ENCODE assay signal across 8 cellular contexts in the genomic region with DNA sequence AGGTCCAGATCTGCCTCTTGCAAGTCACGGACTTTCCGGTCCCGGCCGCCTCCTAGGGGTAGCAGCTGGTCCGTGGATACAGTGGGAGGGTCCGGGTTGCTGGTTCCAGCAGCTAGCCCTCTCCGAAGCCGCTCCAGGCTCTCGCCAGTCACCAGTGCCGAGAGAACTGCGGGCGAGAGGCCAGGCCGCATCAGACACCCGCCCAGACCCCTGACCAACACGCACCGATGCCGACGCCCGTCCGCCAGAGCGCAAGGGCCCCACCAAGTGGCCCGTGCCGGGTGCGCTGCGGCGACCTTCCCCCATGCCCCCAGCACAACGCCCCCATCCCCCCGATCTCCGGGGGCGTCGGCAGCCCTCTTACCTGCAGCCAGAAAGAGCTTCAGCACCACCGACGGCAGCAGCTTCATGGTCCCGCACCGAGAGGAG. TPM values are rescaled to one million over a fixed set of nuclear protein-coding genes. Genes with fewer than 3 reads are reported as not detected.
DNase-seq lines count a peak whose midpoint lies in the region; ATAC-seq and TF ChIP-seq lines count a peak whose summit lies in the region.

No MANE protein-coding gene starts in this region.

- peaks cover 54% of the 10 kb centered on the region for H3K4me1 Mint-ChIP-seq in CD4-positive, alpha-beta T cell (ENCODE audit: low read depth)
- H3K4me1 Mint-ChIP-seq in activated T-helper 1 cell treated with anti-CD3 and anti-CD28 coated beads, Interleukin-12 subunit alpha, Interleukin-12 subunit beta, Interleukin-2, Interleukin-4 antibody, amounts not matched to agents 30 ng/mL and 10 ng/mL and 1 ng/mL, durations not matched to agents 14 hours and 24 hours and 36 hours (ENCODE audit: low read depth): peaks cover 77% of the 10 kb centered on the region
- peaks cover 16% of the 10 kb centered on the region for H3K4me1 Mint-ChIP-seq in glutamatergic neuron (ENCODE audit: low read depth, unreplicated experiment)

- H3K9me3 Mint-ChIP-seq in CD4-positive, alpha-beta T cell: no peaks in the 10 kb centered on the region
- H3K9me3 Mint-ChIP-seq in activated T-helper 1 cell treated with anti-CD3 and anti-CD28 coated beads, Interleukin-12 subunit alpha, Interleukin-12 subunit beta, Interleukin-2, Interleukin-4 antibody, amounts not matched to agents 30 ng/mL and 10 ng/mL and 1 ng/mL, durations not matched to agents 14 hours and 24 hours and 36 hours: no peaks in the 10 kb centered on the region
- peaks cover 2% of the 10 kb centered on the region for H3K9me3 Mint-ChIP-seq in glutamatergic neuron (ENCODE audit: unreplicated experiment)

- no peak for ATAC-seq in CD4-positive, alpha-beta T cell (ENCODE audit: poor library complexity)
- ATAC-seq in GM19395 (IDR thresholded peaks at IDR 0.05; ENCODE audit: unreplicated experiment): peak; percentile 4

- H3K4me1 ChIP-seq in neuron (ENCODE audit: insufficient read depth, low read length): peaks cover 6% of the 10 kb centered on the region

- no peak overlapping the region for H3K27ac ChIP-seq in CD4-positive, alpha-beta T cell (ENCODE audit: low read depth, low read length)

- H3K4me3 Mint-ChIP-seq in CD4-positive, alpha-beta T cell: peak overlapping the region; percentile 83
- H3K4me3 Mint-ChIP-seq in activated T-helper 1 cell treated with anti-CD3 and anti-CD28 coated beads, Interleukin-12 subunit alpha, Interleukin-12 subunit beta, Interleukin-2, Interleukin-4 antibody, amounts not matched to agents 30 ng/mL and 10 ng/mL and 1 ng/mL, durations not matched to agents 14 hours and 24 hours and 36 hours: peak overlapping the region; percentile 87
- H3K4me3 Mint-ChIP-seq in glutamatergic neuron (ENCODE audit: unreplicated experiment): peak overlapping the region; percentile 84

- peak overlapping the region; percentile 63 for H3K4me3 ChIP-seq in neuron (ENCODE audit: low read length)

- peak overlapping the region; percentile 77 for H2AFZ ChIP-seq in neuron (ENCODE audit: low read depth, low read length)

- H3K36me3 ChIP-seq in neuron (ENCODE audit: insufficient read depth, low read length): no peaks in the 10 kb centered on the region

- no peaks in the 10 kb centered on the region for H3K36me3 Mint-ChIP-seq in CD4-positive, alpha-beta T cell (ENCODE audit: low read depth)
- H3K36me3 Mint-ChIP-seq in activated T-helper 1 cell treated with anti-CD3 and anti-CD28 coated beads, Interleukin-12 subunit alpha, Interleukin-12 subunit beta, Interleukin-2, Interleukin-4 antibody, amounts not matched to agents 30 ng/mL and 10 ng/mL and 1 ng/mL, durations not matched to agents 14 hours and 24 hours and 36 hours (ENCODE audit: low read depth): peaks cover 27% of the 10 kb centered on the region
- no peaks in the 10 kb centered on the region for H3K36me3 Mint-ChIP-seq in glutamatergic neuron (ENCODE audit: unreplicated experiment)

- H3K9me3 ChIP-seq in CD4-positive, alpha-beta T cell (ENCODE audit: control insufficient read depth, low read length): no peaks in the 10 kb centered on the region
- H3K9me3 ChIP-seq in neuron (ENCODE audit: low read length): no peaks in the 10 kb centered on the region

- intact Hi-C loops in CD4-positive, alpha-beta T cell (cut with DNase I, micrococcal nuclease): loop anchor here (5.0 kb wide), 2 partner anchors 44 to 174 kb away; partner anchors contain the start of gene PFDN1 (in 2 of the 2)
- intact Hi-C loops in activated T-helper 1 cell treated with anti-CD3 and anti-CD28 coated beads, Interleukin-12 subunit alpha, Interleukin-12 subunit beta, Interleukin-2, Interleukin-4 antibody, amounts not matched to agents 30 ng/mL and 10 ng/mL and 1 ng/mL, durations not matched to agents 14 hours and 24 hours and 36 hours (cut with micrococcal nuclease): loop anchor here (1.0 to 5.0 kb wide), 4 partner anchors 11 to 239 kb away; partner anchors contain the start of gene CYSTM1

- DNase-seq in CD4-positive, alpha-beta T cell: no peak
- DNase-seq in HuH-7 (ENCODE audit: low spot score) (peak; percentile 78), glutamatergic neuron (peak; percentile 55), T-helper 9 cell (no peak)
- DNase-seq in activated T-helper 1 cell treated with anti-CD3 and anti-CD28 coated beads, Interleukin-12 subunit alpha, Interleukin-12 subunit beta, Interleukin-2, Interleukin-4 antibody, amounts not matched to agents 30 ng/mL and 10 ng/mL and 1 ng/mL, durations not matched to agents 14 hours and 24 hours and 36 hours (ENCODE audit: low spot score): no peak
- DNase-seq in central memory CD4-positive, alpha-beta T cell: no peak

- H3K27me3 Mint-ChIP-seq in CD4-positive, alpha-beta T cell: peaks cover 4% of the 10 kb centered on the region
- H3K27me3 Mint-ChIP-seq in activated T-helper 1 cell treated with anti-CD3 and anti-CD28 coated beads, Interleukin-12 subunit alpha, Interleukin-12 subunit beta, Interleukin-2, Interleukin-4 antibody, amounts not matched to agents 30 ng/mL and 10 ng/mL and 1 ng/mL, durations not matched to agents 14 hours and 24 hours and 36 hours (ENCODE audit: insufficient read depth): no peaks in the 10 kb centered on the region
- peaks cover 11% of the 10 kb centered on the region for H3K27me3 Mint-ChIP-seq in glutamatergic neuron (ENCODE audit: unreplicated experiment)

- CTCF ChIA-PET in CD4-positive, alpha-beta T cell (lab: Charles Lee): interaction anchor here (0.9 to 12.3 kb wide), 10 partner anchors 14 to 374 kb away, joined by 3 to 118 read pairs (median 4); partner anchors contain the start of genes PFDN1 and SLC4A9

- no peak for TF ChIP-seq CTCF in CD4-positive, alpha-beta T cell (IDR thresholded peaks at IDR 0.05)
- no peak for TF ChIP-seq CTCF in glutamatergic neuron (IDR thresholded peaks at IDR 0.05; ENCODE audit: partially characterized antibody, unreplicated experiment)

- H3K27ac Mint-ChIP-seq in CD4-positive, alpha-beta T cell: no peak overlapping the region
- peak overlapping the region; percentile 99 for H3K27ac Mint-ChIP-seq in activated T-helper 1 cell treated with anti-CD3 and anti-CD28 coated beads, Interleukin-12 subunit alpha, Interleukin-12 subunit beta, Interleukin-2, Interleukin-4 antibody, amounts not matched to agents 30 ng/mL and 10 ng/mL and 1 ng/mL, durations not matched to agents 14 hours and 24 hours and 36 hours
- no peak overlapping the region for H3K27ac Mint-ChIP-seq in glutamatergic neuron (ENCODE audit: unreplicated experiment)

- POLR2A ChIA-PET in CD4-positive, alpha-beta T cell (lab: Charles Lee): interaction anchor here (0.6 to 2.8 kb wide), 8 partner anchors 9 to 738 kb away, joined by 3 to 17 read pairs (median 5); partner anchors contain the start of gene ANKHD1

- H3K27me3 ChIP-seq in CD4-positive, alpha-beta T cell (ENCODE audit: control insufficient read depth, insufficient read depth, low read length): no peaks in the 10 kb centered on the region
- peaks cover 16% of the 10 kb centered on the region for H3K27me3 ChIP-seq in neuron (ENCODE audit: insufficient read depth, low read length)

RNA-seq across cellular contexts. Expression of gene HBEGF, which starts 0.5 kb away (rescaled TPM):
- total RNA-seq in CD4-positive, alpha-beta T cell: 1 to 10 TPM; 3.6 to 4.2 TPM
- total RNA-seq in activated T-helper 1 cell treated with anti-CD3 and anti-CD28 coated beads, Interleukin-12 subunit alpha, Interleukin-12 subunit beta, Interleukin-2, Interleukin-4 antibody, amounts not matched to agents 30 ng/mL and 10 ng/mL and 1 ng/mL, durations not matched to agents 14 hours and 24 hours and 36 hours: 28.5 and 28.9 TPM in 2 replicates
- total RNA-seq in glutamatergic neuron (ENCODE audit: unreplicated experiment): 2.5 TPM

RNA-seq across cellular contexts. Expression of gene SLC4A9, which starts 14.1 kb away (rescaled TPM):
- total RNA-seq in CD4-positive, alpha-beta T cell: not detected
- total RNA-seq in activated T-helper 1 cell treated with anti-CD3 and anti-CD28 coated beads, Interleukin-12 subunit alpha, Interleukin-12 subunit beta, Interleukin-2, Interleukin-4 antibody, amounts not matched to agents 30 ng/mL and 10 ng/mL and 1 ng/mL, durations not matched to agents 14 hours and 24 hours and 36 hours: not detected in 2 replicates
- not detected for total RNA-seq in glutamatergic neuron (ENCODE audit: unreplicated experiment)

RNA-seq across cellular contexts. Expression of gene PFDN1, which starts 43.0 kb away (rescaled TPM):
- total RNA-seq in CD4-positive, alpha-beta T cell: 10 to 100 TPM; 21.3 to 22.0 TPM
- total RNA-seq in activated T-helper 1 cell treated with anti-CD3 and anti-CD28 coated beads, Interleukin-12 subunit alpha, Interleukin-12 subunit beta, Interleukin-2, Interleukin-4 antibody, amounts not matched to agents 30 ng/mL and 10 ng/mL and 1 ng/mL, durations not matched to agents 14 hours and 24 hours and 36 hours: 59.5 and 60.6 TPM in 2 replicates
- 67.7 TPM for total RNA-seq in glutamatergic neuron (ENCODE audit: unreplicated experiment)

RNA-seq across cellular contexts. Expression of gene ANKHD1, which starts 55.7 kb away (rescaled TPM):
- 100 to 1,000 TPM; 202 to 212 TPM for total RNA-seq in CD4-positive, alpha-beta T cell
- total RNA-seq in activated T-helper 1 cell treated with anti-CD3 and anti-CD28 coated beads, Interleukin-12 subunit alpha, Interleukin-12 subunit beta, Interleukin-2, Interleukin-4 antibody, amounts not matched to agents 30 ng/mL and 10 ng/mL and 1 ng/mL, durations not matched to agents 14 hours and 24 hours and 36 hours: 121 and 123 TPM in 2 replicates
- total RNA-seq in glutamatergic neuron (ENCODE audit: unreplicated experiment): 105 TPM

Comparison
In these comparisons a context has a peak if more than half of its experiments do, and no peak if none do; other contexts are left out.
1. DNase-seq: peak in HuH-7 (single experiment) and glutamatergic neuron (single experiment); none in CD4-positive, alpha-beta T cell (0 of 10), activated T-helper 1 cell treated with anti-CD3 and anti-CD28 coated beads, Interleukin-12 subunit alpha, Interleukin-12 subunit beta, Interleukin-2, Interleukin-4 antibody, amounts not matched to agents 30 ng/mL and 10 ng/mL and 1 ng/mL, durations not matched to agents 14 hours and 24 hours and 36 hours (single experiment), T-helper 9 cell (single experiment) and central memory CD4-positive, alpha-beta T cell (single experiment).
2. Peak in every context shown above with its lines, with median percentiles within 50 percentile points of each other: H3K4me3 Mint-ChIP-seq.